17 cellular contexts compared by ENCODE assay signal in the genomic region with DNA sequence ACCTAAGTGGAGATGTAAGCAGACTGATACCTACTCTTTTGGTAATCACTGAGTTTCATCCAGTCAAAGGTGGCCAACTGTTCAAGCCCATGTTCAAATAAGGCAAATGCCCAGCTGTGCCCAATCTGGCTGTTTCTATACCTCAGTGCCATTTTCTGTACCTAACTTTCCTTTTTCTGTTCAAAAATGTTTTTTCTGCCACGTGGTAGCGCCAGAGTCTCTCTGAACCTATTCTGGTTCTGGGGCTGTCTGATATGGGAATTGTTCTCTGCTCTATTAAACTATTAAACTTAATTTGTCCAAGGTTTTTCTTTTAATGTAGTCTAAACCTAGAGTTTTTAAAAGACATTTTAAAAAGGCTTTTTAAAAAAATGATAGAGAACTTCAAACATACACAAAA.
"Had no signal": no experiment of that assay in that cellular context is flagged by ENCODE, and none has a peak within 500 bp of the region (broad histone marks: within the 10 kb centered on the region; RNA-seq: fewer than 3 reads in every experiment).

No MANE protein-coding gene starts in this region.

- H3K9me3 ChIP-seq: breast epithelium, lower lobe of right lung, neutrophil, transverse colon had no signal

- H3K4me3 ChIP-seq: breast epithelium, lower lobe of right lung, smooth muscle cell, transverse colon had no signal

- H3K4me3 Mint-ChIP-seq: activated naive CD8-positive, alpha-beta T cell treated with anti-CD3 and anti-CD28 coated beads for 36 hours; mesothelial cell of epicardium; stimulated activated memory B cell treated with anti-CD40 and anti-IgM and Interleukin-4, amounts not matched to agents 10 μg/mL and 1 μg/mL and 100 μg/mL, for 72 hours had no signal

- H3K36me3 Mint-ChIP-seq: activated naive CD8-positive, alpha-beta T cell treated with anti-CD3 and anti-CD28 coated beads for 36 hours; mesothelial cell of epicardium; stimulated activated memory B cell treated with anti-CD40 and anti-IgM and Interleukin-4, amounts not matched to agents 10 μg/mL and 1 μg/mL and 100 μg/mL, for 72 hours had no signal

- FAIRE-seq: endometrium had no signal

- H3K27ac ChIP-seq: breast epithelium, lower lobe of right lung, neutrophil, transverse colon had no signal

- H3K4me1 ChIP-seq: breast epithelium, lower lobe of right lung, transverse colon had no signal

- DNase-seq: activated CD4-positive, alpha-beta T cell treated with anti-CD3 and anti-CD28 coated beads, Interleukin-2, amount 50 U/mL, for 1 hour; activated CD4-positive, CD25-positive, alpha-beta regulatory T cell; activated effector memory CD4-positive, alpha-beta T cell treated with anti-CD3 and anti-CD28 coated beads, Interleukin-2, amount 50 U/mL, for 16 hours; activated naive CD8-positive, alpha-beta T cell treated with anti-CD3 and anti-CD28 coated beads for 36 hours; activated T-cell treated with anti-CD3 and anti-CD28 coated beads, Interleukin-2, amount 50 U/mL, for 1 hour; left cardiac atrium; lower lobe of right lung; right cardiac atrium; substantia nigra; transverse colon had no signal

- H3K27ac Mint-ChIP-seq: activated naive CD8-positive, alpha-beta T cell treated with anti-CD3 and anti-CD28 coated beads for 36 hours; mesothelial cell of epicardium; stimulated activated memory B cell treated with anti-CD40 and anti-IgM and Interleukin-4, amounts not matched to agents 10 μg/mL and 1 μg/mL and 100 μg/mL, for 72 hours had no signal

- H3K4me1 Mint-ChIP-seq: stimulated activated memory B cell treated with anti-CD40 and anti-IgM and Interleukin-4, amounts not matched to agents 10 μg/mL and 1 μg/mL and 100 μg/mL, for 72 hours had no signal

- H3K9me3 Mint-ChIP-seq: mesothelial cell of epicardium had no signal

- H3K36me3 ChIP-seq: breast epithelium, lower lobe of right lung, neutrophil, transverse colon had no signal

- H3K4me2 ChIP-seq: smooth muscle cell had no signal

- H3K27me3 Mint-ChIP-seq: stimulated activated memory B cell treated with anti-CD40 and anti-IgM and Interleukin-4, amounts not matched to agents 10 μg/mL and 1 μg/mL and 100 μg/mL, for 72 hours had no signal

- ATAC-seq: esophagus mucosa; left cardiac atrium; lower lobe of right lung; right cardiac atrium; stimulated activated memory B cell treated with anti-CD40 and anti-IgM and Interleukin-4, amounts not matched to agents 10 μg/mL and 1 μg/mL and 100 μg/mL, for 72 hours had no signal
